ENCODE assay signal across 8 cellular contexts in the genomic region with DNA sequence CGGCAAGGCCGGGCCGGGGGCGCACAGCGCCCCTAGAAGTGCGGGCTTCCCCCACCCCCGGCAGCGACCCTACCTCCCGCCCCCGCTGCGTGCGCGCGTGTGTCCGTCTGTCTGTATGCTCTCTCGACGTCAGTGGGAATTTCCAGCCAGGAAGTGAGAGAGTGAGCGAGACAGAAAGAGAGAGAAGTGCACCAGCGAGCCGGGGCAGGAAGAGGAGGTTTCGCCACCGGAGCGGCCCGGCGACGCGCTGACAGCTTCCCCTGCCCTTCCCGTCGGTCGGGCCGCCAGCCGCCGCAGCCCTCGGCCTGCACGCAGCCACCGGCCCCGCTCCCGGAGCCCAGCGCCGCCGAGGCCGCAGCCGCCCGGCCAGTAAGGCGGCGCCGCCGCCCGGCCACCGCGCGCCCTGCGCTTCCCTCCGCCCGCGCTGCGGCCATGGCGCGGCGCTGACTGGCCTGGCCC. TPM values are rescaled to one million over a fixed set of nuclear protein-coding genes. Genes with fewer than 3 reads are reported as not detected.
DNase-seq lines count a peak whose midpoint lies in the region; ATAC-seq lines count a peak whose summit lies in the region.

A gene with protein sequence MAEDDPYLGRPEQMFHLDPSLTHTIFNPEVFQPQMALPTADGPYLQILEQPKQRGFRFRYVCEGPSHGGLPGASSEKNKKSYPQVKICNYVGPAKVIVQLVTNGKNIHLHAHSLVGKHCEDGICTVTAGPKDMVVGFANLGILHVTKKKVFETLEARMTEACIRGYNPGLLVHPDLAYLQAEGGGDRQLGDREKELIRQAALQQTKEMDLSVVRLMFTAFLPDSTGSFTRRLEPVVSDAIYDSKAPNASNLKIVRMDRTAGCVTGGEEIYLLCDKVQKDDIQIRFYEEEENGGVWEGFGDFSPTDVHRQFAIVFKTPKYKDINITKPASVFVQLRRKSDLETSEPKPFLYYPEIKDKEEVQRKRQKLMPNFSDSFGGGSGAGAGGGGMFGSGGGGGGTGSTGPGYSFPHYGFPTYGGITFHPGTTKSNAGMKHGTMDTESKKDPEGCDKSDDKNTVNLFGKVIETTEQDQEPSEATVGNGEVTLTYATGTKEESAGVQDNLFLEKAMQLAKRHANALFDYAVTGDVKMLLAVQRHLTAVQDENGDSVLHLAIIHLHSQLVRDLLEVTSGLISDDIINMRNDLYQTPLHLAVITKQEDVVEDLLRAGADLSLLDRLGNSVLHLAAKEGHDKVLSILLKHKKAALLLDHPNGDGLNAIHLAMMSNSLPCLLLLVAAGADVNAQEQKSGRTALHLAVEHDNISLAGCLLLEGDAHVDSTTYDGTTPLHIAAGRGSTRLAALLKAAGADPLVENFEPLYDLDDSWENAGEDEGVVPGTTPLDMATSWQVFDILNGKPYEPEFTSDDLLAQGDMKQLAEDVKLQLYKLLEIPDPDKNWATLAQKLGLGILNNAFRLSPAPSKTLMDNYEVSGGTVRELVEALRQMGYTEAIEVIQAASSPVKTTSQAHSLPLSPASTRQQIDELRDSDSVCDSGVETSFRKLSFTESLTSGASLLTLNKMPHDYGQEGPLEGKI (plus strand): TSS at position 184 of the 459 bp plus-strand sequence. CDS start 24,160 bp downstream, outside the sequence.

- peak within 1 kb of the TSS; percentile 22 for H3K27ac ChIP-seq in mesendoderm (ENCODE audit: low read depth, low read length)

- peaks cover 30% of the 10 kb centered on the region for H3K4me1 Mint-ChIP-seq in activated CD8-positive, alpha-beta T cell treated with anti-CD3 and anti-CD28 coated beads, Interleukin-2, amount 10 ng/mL, durations not matched to agents 7 days and 5 days (ENCODE audit: low read depth)

- H3K27ac Mint-ChIP-seq in activated CD8-positive, alpha-beta T cell treated with anti-CD3 and anti-CD28 coated beads, Interleukin-2, amount 10 ng/mL, durations not matched to agents 7 days and 5 days = peak within 1 kb of the TSS; percentile 92

- H3K56ac ChIP-seq in mesendoderm (ENCODE audit: low read length) = peak within 1 kb of the TSS; percentile 96

- H3K4ac ChIP-seq in mesendoderm (ENCODE audit: low read depth, low read length) = peak within 1 kb of the TSS; percentile 97

- no peak within 1 kb of the TSS for H2AK5ac ChIP-seq in mesendoderm (ENCODE audit: low read length)

- ATAC-seq in HG02870 (IDR thresholded peaks at IDR 0.05; ENCODE audit: unreplicated experiment) = peak; percentile 56
- peak; percentile 68 for ATAC-seq in activated CD8-positive, alpha-beta T cell treated with anti-CD3 and anti-CD28 coated beads, Interleukin-2, amount 10 ng/mL, durations not matched to agents 7 days and 5 days

- H3K79me1 ChIP-seq in mesendoderm (ENCODE audit: low read length) = no peaks in the 10 kb centered on the region

- H3K9ac ChIP-seq in mesendoderm (ENCODE audit: low read length) = peak within 1 kb of the TSS; percentile 80

- no peak within 1 kb of the TSS for H2BK15ac ChIP-seq in mesendoderm (replicated peaks; ENCODE audit: low read depth)

- H4K5ac ChIP-seq in mesendoderm (ENCODE audit: low read length) = no peak within 1 kb of the TSS

- DNase-seq in NCI-H510A treated with DMSO at 0.1 percent for 48 hours (lab: John Stamatoyannopoulos, UW) (peak; percentile 23), NCI-H510A (lab: John Stamatoyannopoulos, UW) (no peak), NCI-H2227 treated with DMSO at 0.1 percent for 48 hours (lab: John Stamatoyannopoulos, UW) (peak; percentile 12), mesendoderm (peak; percentile 68)
- DNase-seq in activated CD8-positive, alpha-beta T cell treated with anti-CD3 and anti-CD28 coated beads, Interleukin-2, amount 10 ng/mL, durations not matched to agents 7 days and 5 days = peak; percentile 81
- DNase-seq in effector CD8-positive, alpha-beta T cell (lab: John Stamatoyannopoulos, UW) = peak; percentile 80
- DNase-seq in stimulated activated CD8-positive, alpha-beta memory T cell treated with anti-CD3 and anti-CD28 coated beads, Interleukin-15, amount 100 ng/mL, for 24 hours (ENCODE audit: low read depth) = peak; percentile 57

- no peaks in the 10 kb centered on the region for H3K27me3 Mint-ChIP-seq in activated CD8-positive, alpha-beta T cell treated with anti-CD3 and anti-CD28 coated beads, Interleukin-2, amount 10 ng/mL, durations not matched to agents 7 days and 5 days (ENCODE audit: low read depth)

- CTCF ChIA-PET in activated CD8-positive, alpha-beta T cell treated with anti-CD3 and anti-CD28 coated beads, Interleukin-2, amount 10 ng/mL, durations not matched to agents 7 days and 5 days (lab: Charles Lee) = interaction anchor here (0.9 to 2.4 kb wide), 9 partner anchors 19 to 340 kb away, joined by 3 to 12 read pairs (median 6); no protein-coding TSS in a partner anchor

- no peaks in the 10 kb centered on the region for H3K27me3 ChIP-seq in mesendoderm (ENCODE audit: insufficient read depth, low read length, poor library complexity)

- POLR2A ChIA-PET in activated CD8-positive, alpha-beta T cell treated with anti-CD3 and anti-CD28 coated beads, Interleukin-2, amount 10 ng/mL, durations not matched to agents 7 days and 5 days (lab: Charles Lee) = interaction anchor here (0.6 to 3.6 kb wide), 27 partner anchors 10 to 368 kb away, joined by 3 to 21 read pairs (median 5); a partner anchor contains a TSS

- peak within 1 kb of the TSS; percentile 99 for H3K18ac ChIP-seq in mesendoderm (ENCODE audit: low read length)

- H4K8ac ChIP-seq in mesendoderm (ENCODE audit: low read depth, low read length) = no peak within 1 kb of the TSS

- no peaks in the 10 kb centered on the region for H3K79me2 ChIP-seq in mesendoderm (ENCODE audit: control insufficient read depth, insufficient read depth, low read length)

- H2BK5ac ChIP-seq in mesendoderm (ENCODE audit: low read length) = no peak within 1 kb of the TSS

- peak within 1 kb of the TSS; percentile 46 for H2BK120ac ChIP-seq in mesendoderm (ENCODE audit: low read depth, low read length)

- H3K23ac ChIP-seq in mesendoderm (ENCODE audit: low read length) = no peak within 1 kb of the TSS

- no peaks in the 10 kb centered on the region for H3K9me3 Mint-ChIP-seq in activated CD8-positive, alpha-beta T cell treated with anti-CD3 and anti-CD28 coated beads, Interleukin-2, amount 10 ng/mL, durations not matched to agents 7 days and 5 days (ENCODE audit: insufficient read depth)

- peak within 1 kb of the TSS; percentile 68 for H3K4me3 ChIP-seq in mesendoderm (ENCODE audit: low read length)

- no peaks in the 10 kb centered on the region for H3K36me3 ChIP-seq in mesendoderm (ENCODE audit: control insufficient read depth, insufficient read depth, low read length)

- no peaks in the 10 kb centered on the region for H3K4me1 ChIP-seq in mesendoderm (ENCODE audit: control insufficient read depth, low read depth, low read length)

- peak within 1 kb of the TSS; percentile 65 for H3K4me2 ChIP-seq in mesendoderm (ENCODE audit: low read length)

- peaks cover 36% of the 10 kb centered on the region for H3K36me3 Mint-ChIP-seq in activated CD8-positive, alpha-beta T cell treated with anti-CD3 and anti-CD28 coated beads, Interleukin-2, amount 10 ng/mL, durations not matched to agents 7 days and 5 days (ENCODE audit: low read depth)

- WGBS in mesendoderm (ENCODE audit: extremely low coverage, insufficient coverage, low lambda C conversion rate) = no CpG with 5 or more reads among the region's 60 CpGs

- H3K4me3 Mint-ChIP-seq in activated CD8-positive, alpha-beta T cell treated with anti-CD3 and anti-CD28 coated beads, Interleukin-2, amount 10 ng/mL, durations not matched to agents 7 days and 5 days = peak within 1 kb of the TSS; percentile 88

RNA-seq across cellular contexts. Expression of the gene that starts here (rescaled TPM):
- total RNA-seq in activated CD8-positive, alpha-beta T cell treated with anti-CD3 and anti-CD28 coated beads, Interleukin-2, amount 10 ng/mL, durations not matched to agents 7 days and 5 days = 100 to 1,000 TPM; 150 to 162 TPM
- 4.9 TPM for polyA plus RNA-seq in mesendoderm (2013, experiment 1 of 2)
- polyA plus RNA-seq in mesendoderm (2013, experiment 2 of 2) = 5.2 TPM
